8 cellular contexts compared by ENCODE assay signal in genomic region chr14:55026441-55026792, GRCh38. TPM values are rescaled to one million over a fixed set of nuclear protein-coding genes. Genes with fewer than 3 reads are reported as not detected.
DNase-seq lines count a peak whose midpoint lies in the region; ATAC-seq and TF ChIP-seq lines count a peak whose summit lies in the region.

No MANE protein-coding gene starts in this region.

- H3K4me1 ChIP-seq in ES-I3 (ENCODE audit: insufficient read depth, low read length) = peaks cover 26% of the 10 kb centered on the region
- peaks cover 0 to 30% (median 7%) of the 10 kb centered on the region in 4 donors for H3K4me1 ChIP-seq in Peyer's patch
- H3K4me1 ChIP-seq in esophagus squamous epithelium = peaks cover 3 to 46% (median 24%) of the 10 kb centered on the region in 3 donors
- no peaks in the 10 kb centered on the region for H3K4me1 ChIP-seq in prostate gland (replicated peaks)

- peak overlapping the region; percentile 86 for H3K9ac ChIP-seq in ES-I3 (ENCODE audit: low read depth, low read length)

- H3K27ac ChIP-seq in Peyer's patch = peak overlapping the region; percentile 84 to 86 (median 84)
- peak overlapping the region; percentile 85 to 94 (median 92) for H3K27ac ChIP-seq in esophagus squamous epithelium
- peak overlapping the region; percentile 70 to 75 for H3K27ac ChIP-seq in prostate gland

- TF ChIP-seq CTCF in Peyer's patch (IDR thresholded peaks at IDR 0.05) (no peak), esophagus squamous epithelium (IDR thresholded peaks at IDR 0.05) (no peak), prostate gland (IDR thresholded peaks at IDR 0.05) (no peak)

- H3K4me3 ChIP-seq in Peyer's patch = peak overlapping the region; percentile 70 to 84 (median 70)
- H3K4me3 ChIP-seq in esophagus squamous epithelium = peak overlapping the region; percentile 81 to 97 (median 83)
- peak overlapping the region; percentile 58 to 74 for H3K4me3 ChIP-seq in prostate gland

- H3K27me3 ChIP-seq in Peyer's patch (no peaks in the 10 kb centered on the region), esophagus squamous epithelium (no peaks in the 10 kb centered on the region), prostate gland (replicated peaks; ENCODE audit: insufficient read depth) (no peaks in the 10 kb centered on the region)

- no peak for DNase-seq in Peyer's patch
- DNase-seq in esophagus squamous epithelium (lab: John Stamatoyannopoulos, UW) = no peak
- DNase-seq in prostate gland (ENCODE audit: low spot score) = no peak
- no peak for DNase-seq in glomerular visceral epithelial cell (ENCODE audit: extremely low spot score)
- DNase-seq in D341Med (ENCODE audit: low spot score) = no peak
- no peak for DNase-seq in HT-29 (ENCODE audit: low spot score)

- ATAC-seq in HG03354 (IDR thresholded peaks at IDR 0.05; ENCODE audit: poor library complexity, severe bottlenecking, unreplicated experiment) = no peak

- intact Hi-C loops in esophagus squamous epithelium (cut with DNase I) (no loop called here), prostate gland (cut with DNase I) (loop anchor here (2.0 kb wide), 1 partner anchor 24 kb away; the partner anchor contains the start of gene MAPK1IP1L)

- WGBS in esophagus squamous epithelium, 2 donors = 2% methylated on average over 9 of the region's 9 CpGs
- WGBS in prostate gland = 1% methylated on average over 9 of the region's 9 CpGs

- H3K36me3 ChIP-seq in ES-I3 (ENCODE audit: insufficient read depth, low read length) = peaks cover 15% of the 10 kb centered on the region
- H3K36me3 ChIP-seq in Peyer's patch = no peaks in the 10 kb centered on the region
- no peaks in the 10 kb centered on the region for H3K36me3 ChIP-seq in esophagus squamous epithelium
- H3K36me3 ChIP-seq in prostate gland = no peaks in the 10 kb centered on the region

- H3K9me3 ChIP-seq in ES-I3 (ENCODE audit: control insufficient read depth, insufficient read depth, low read length) (no peaks in the 10 kb centered on the region), Peyer's patch (no peaks in the 10 kb centered on the region), esophagus squamous epithelium (no peaks in the 10 kb centered on the region), prostate gland (no peaks in the 10 kb centered on the region)

- no peak for TF ChIP-seq POLR2A in Peyer's patch (IDR thresholded peaks at IDR 0.05)
- TF ChIP-seq POLR2A in esophagus squamous epithelium (IDR thresholded peaks at IDR 0.05) = no peak
- TF ChIP-seq POLR2A in prostate gland (IDR thresholded peaks at IDR 0.05) = no peak

RNA-seq across cellular contexts. Expression of gene WDHD1, which starts 0.5 kb away (rescaled TPM):
- total RNA-seq in Peyer's patch (1 to 10 TPM in 2 of 4 donors, under 1 TPM in 2; 0.70 to 2.5 (median 1.0) TPM), esophagus squamous epithelium (1 to 10 TPM in 3 of 4 donors, under 1 TPM in 1; 0.80 to 7.0 (median 5.0) TPM), prostate gland (1 to 10 TPM; 3.0 to 5.1 TPM)
- 4.3 and 5.0 TPM in 2 replicates for total RNA-seq in HT-29 (2014; rRNA removed; shearing (Covaris generic))

RNA-seq across cellular contexts. Expression of gene SOCS4, which starts 0.6 kb away (rescaled TPM):
- total RNA-seq in Peyer's patch (10 to 100 TPM in 3 of 4 donors, 1 to 10 TPM in 1; 10.0 to 18.2 (median 10.7) TPM), esophagus squamous epithelium (10 to 100 TPM in 2 of 4 donors, 1 to 10 TPM in 2; 5.9 to 20.1 (median 12.1) TPM), prostate gland (1 to 10 TPM; 8.2 to 9.7 TPM)
- total RNA-seq in HT-29 (2014; rRNA removed; shearing (Covaris generic)) = 5.3 and 5.8 TPM in 2 replicates

RNA-seq across cellular contexts. Expression of gene MAPK1IP1L, which starts 25.0 kb away (rescaled TPM):
- total RNA-seq in Peyer's patch (10 to 100 TPM; 27.2 to 56.6 (median 35.2) TPM), esophagus squamous epithelium (10 to 100 TPM; 35.3 to 85.3 (median 50.4) TPM), prostate gland (100 to 1,000 TPM in 1 of 2 donors, 10 to 100 TPM in 1; 51.3 to 137 TPM)
- total RNA-seq in HT-29 (2014; rRNA removed; shearing (Covaris generic)) = 15.9 and 29.5 TPM in 2 replicates
